ENCODE assay signal across 31 cellular contexts in genomic region chr4:8078610-8079015, GRCh38.
"Had no signal": no experiment of that assay in that cellular context is flagged by ENCODE, and none has a peak within 500 bp of the region (broad histone marks: within the 10 kb centered on the region; RNA-seq: fewer than 3 reads in every experiment).

No MANE protein-coding gene starts in this region.

- H3K36me3 ChIP-seq: brain microvascular endothelial cell, left lung, lower lobe of right lung, thoracic aorta, WERI-Rb-1 had no signal

- ATAC-seq: activated CD4-positive, CD25-positive, alpha-beta regulatory T cell treated with anti-CD3 and anti-CD28 coated beads, Interleukin-2, amount 50 U/mL, for 24 hours; naive thymus-derived CD8-positive, alpha-beta T cell; T-helper 17 cell had no signal

- H3K4me3 ChIP-seq: esophagus squamous epithelium, left lung, lower lobe of right lung, skin epidermis, thoracic aorta had no signal

- H3K4me1 ChIP-seq: esophagus squamous epithelium, left lung, lower lobe of right lung had no signal

- H3K9me3 ChIP-seq: esophagus squamous epithelium, left lung, lower lobe of right lung, thoracic aorta had no signal

- H3K27ac ChIP-seq: brain microvascular endothelial cell, epithelial cell of prostate, esophagus squamous epithelium, left lung, lower lobe of right lung, skin epidermis, thoracic aorta, WERI-Rb-1 had no signal

- FAIRE-seq: astrocyte, colon, endometrium, urothelium cell line had no signal

- DNase-seq: activated CD4-positive, alpha-beta T cell treated with anti-CD3 and anti-CD28 coated beads for 48 hours; activated CD4-positive, alpha-beta T cell treated with anti-CD3 and anti-CD28 coated beads, Interleukin-2, amount 50 U/mL, for 48 hours; activated CD8-positive, alpha-beta memory T cell treated with anti-CD3 and anti-CD28 coated beads, Interleukin-2, amount 50 U/mL, for 48 hours; activated gamma-delta T cell; activated naive CD4-positive, alpha-beta T cell treated with anti-CD3 and anti-CD28 coated beads, Interleukin-2, amount 10 ng/mL, durations not matched to agents 7 days and 5 days; activated naive CD8-positive, alpha-beta T cell treated with anti-CD3 and anti-CD28 coated beads, Interleukin-2, amount 10 ng/mL, durations not matched to agents 7 days and 5 days; activated T-cell treated with anti-CD3 and anti-CD28 coated beads, Interleukin-2, amount 50 U/mL, for 24 hours; brain microvascular endothelial cell; central memory CD4-positive, alpha-beta T cell; effector CD4-positive, alpha-beta T cell; esophagus squamous epithelium; foreskin melanocyte; kidney glomerular epithelial cell; mesenchymal stem cell; naive thymus-derived CD8-positive, alpha-beta T cell; stimulated activated CD4-positive, alpha-beta T cell treated with anti-CD3 and anti-CD28 coated beads, Interleukin-12 subunit alpha, Interleukin-12 subunit beta, amount 100 ng/mL, for 4 hours; stimulated activated CD4-positive, alpha-beta T cell treated with anti-CD3 and anti-CD28 coated beads, Interleukin-4, amount 100 ng/mL, for 1 hour; T-helper 17 cell; T1000; trophoblast cell; WERI-Rb-1 had no signal
